ENCODE assay signal across 17 cellular contexts in the genomic region with DNA sequence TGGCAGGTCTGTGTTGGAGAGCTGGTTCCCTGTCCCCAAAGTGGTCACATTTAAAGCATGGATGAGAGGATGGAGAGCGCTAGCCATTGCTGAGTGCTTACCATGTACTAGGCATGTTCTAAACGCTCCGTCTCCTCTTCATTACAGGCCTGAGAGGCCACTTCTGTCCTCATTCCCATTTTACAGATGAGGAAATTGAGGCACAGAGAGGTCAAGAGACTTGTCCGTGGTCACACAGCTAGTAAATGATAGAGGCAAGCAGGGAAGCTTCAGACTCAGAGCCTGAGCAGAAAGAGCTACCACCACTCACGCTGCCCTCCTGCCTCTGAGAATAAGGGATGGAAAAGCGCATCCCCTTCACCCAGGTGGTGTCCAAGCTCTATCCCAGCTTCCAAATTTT. TPM values are rescaled to one million over a fixed set of nuclear protein-coding genes. Genes with fewer than 3 reads are reported as not detected.
A peak's percentile ranks its signal among the peaks of the same experiment; 100 is the strongest.
DNase-seq lines count a peak whose midpoint lies in the region; ATAC-seq, FAIRE-seq and TF ChIP-seq lines count a peak whose summit lies in the region.
"Had no signal": no experiment of that assay in that cellular context is flagged by ENCODE, and none has a peak within 500 bp of the region (broad histone marks: within the 10 kb centered on the region; RNA-seq: fewer than 3 reads in every experiment).

No MANE protein-coding gene starts in this region.

- H3K9ac ChIP-seq in HepG2 (ENCODE audit: insufficient read depth, low read depth, low read length) (no peak overlapping the region), mucosa of rectum (ENCODE audit: low read depth in 1 of 2, low read length in 2 of 2) (peak overlapping the region in 1 of 2 donors; percentile 22)

- H3K9me3 Mint-ChIP-seq in MCF 10A (ENCODE audit: unreplicated experiment) = no peaks in the 10 kb centered on the region
- H3K9me3 Mint-ChIP-seq: CD4-positive, alpha-beta T cell had no signal

- TF ChIP-seq POLR2A in HepG2 (IDR thresholded peaks at IDR 0.05; ENCODE audit: insufficient read depth in 1 of 2, low read depth in 2 of 2, low read length in 2 of 2) (no peak), right lobe of liver (IDR thresholded peaks at IDR 0.05) (no peak), transverse colon (IDR thresholded peaks at IDR 0.05) (no peak)

- DNase-seq in HepG2 (ENCODE audit: low spot score) (no peak), right lobe of liver (no peak), caudate nucleus (lab: John Stamatoyannopoulos, UW) (no peak), transverse colon (no peak), superior temporal gyrus (ENCODE audit: extremely low spot score) (no peak), amniotic stem cell (lab: John Stamatoyannopoulos, UW) (no peak), MCF 10A (ENCODE audit: unreplicated experiment) (no peak)
- DNase-seq: 8988T; C1 segment of cervical spinal cord; Calu3; CD4-positive, alpha-beta T cell; DMS 273 treated with DMSO at 0.1 percent for 48 hours; HCEC 1CT had no signal

- peaks cover 18% of the 10 kb centered on the region for H3K36me3 Mint-ChIP-seq in MCF 10A (ENCODE audit: insufficient read depth, unreplicated experiment)

- no peak overlapping the region for H3K27ac Mint-ChIP-seq in MCF 10A (ENCODE audit: low read depth, unreplicated experiment)
- H3K27ac Mint-ChIP-seq: B cell had no signal

- TF ChIP-seq RAD21 in HepG2 (CRISPR knock-in tag; IDR thresholded peaks at IDR 0.05) = no peak

- H3K9me3 ChIP-seq in HepG2 (ENCODE audit: low read length) (no peaks in the 10 kb centered on the region), right lobe of liver (no peaks in the 10 kb centered on the region), mucosa of rectum (ENCODE audit: control insufficient read depth in 2 of 2, low read length in 2 of 2) (no peaks in the 10 kb centered on the region), transverse colon (no peaks in the 10 kb centered on the region)

- H3K4me3 Mint-ChIP-seq in MCF 10A (ENCODE audit: unreplicated experiment) = no peak overlapping the region
- H3K4me3 Mint-ChIP-seq: B cell; CD4-positive, alpha-beta T cell had no signal

- in situ Hi-C loops in HepG2 (cut with HindIII; ENCODE audit: extremely low pct_ligation_motif_present, low pct_unique_long_range_greater_than_20kb) (loop anchor here (5.0 kb wide), 2 partner anchors 35 to 265 kb away; no protein-coding TSS in a partner anchor), transverse colon (cut with MboI; ENCODE audit: low pct_ligation_motif_present in 1 of 4, low pct_unique_long_range_greater_than_20kb in 1 of 4, low sequenced_read_pairs in 3 of 4) (loop anchor here (5.0 to 10.0 kb wide), 2 partner anchors 257 to 265 kb away; no protein-coding TSS in a partner anchor)

- TF ChIP-seq EP300 in HepG2 (IDR thresholded peaks at IDR 0.05; ENCODE audit: low read depth in 2 of 2, low read length in 2 of 2) (no peak), HepG2 (CRISPR knock-in tag; IDR thresholded peaks at IDR 0.05; ENCODE audit: borderline replicate concordance) (no peak), transverse colon (IDR thresholded peaks at IDR 0.05; ENCODE audit: low read depth) (no peak)

- FAIRE-seq in HepG2 (lab: Jason Lieb, UNC) = no peak
- FAIRE-seq: GM12891, H1 had no signal

- H3K4me3 ChIP-seq in HepG2 (replicated peaks in 1 of 3; ENCODE audit: insufficient read depth in 1 of 3, low read depth in 2 of 3, low read length in 3 of 3) (no peak overlapping the region), right lobe of liver (no peak overlapping the region), mucosa of rectum (ENCODE audit: low read length in 2 of 2) (no peak overlapping the region), transverse colon (no peak overlapping the region)

- BruUV-seq in HepG2 (replicated peaks; lab: Mats Ljungman, UMichigan) (no TSS peak), MCF 10A (replicated peaks; lab: Mats Ljungman, UMichigan) (no TSS peak)

- POLR2A ChIA-PET in HepG2 (lab: Yijun Ruan, JAX) = no interaction called here
- POLR2A ChIA-PET in MCF 10A (lab: Yijun Ruan, JAX) = interaction anchor here (1.1 kb wide), 1 partner anchor 12 kb away, joined by 4 read pairs; a partner anchor contains a TSS

- CTCF ChIA-PET in HepG2 (lab: Yijun Ruan, JAX; ENCODE audit: low intra/inter-chr PET ratio, low total read pairs) (no interaction called here), MCF 10A (lab: Yijun Ruan, JAX) (interaction anchor here (0.5 to 7.6 kb wide), 9 partner anchors 8 to 259 kb away, joined by 3 to 103 read pairs (median 5); no protein-coding TSS in a partner anchor)

- H3K27me3 Mint-ChIP-seq in MCF 10A (ENCODE audit: insufficient read depth, unreplicated experiment) = no peaks in the 10 kb centered on the region
- H3K27me3 Mint-ChIP-seq: B cell; CD4-positive, alpha-beta T cell had no signal

- no peak overlapping the region for H3K4me2 ChIP-seq in HepG2 (ENCODE audit: low read depth, low read length)

- H3K27ac ChIP-seq in HepG2 (ENCODE audit: extremely low read length, insufficient read depth, low read length) (no peak overlapping the region), right lobe of liver (no peak overlapping the region), caudate nucleus (ENCODE audit: low read depth, low read length) (peak overlapping the region; percentile 48), mucosa of rectum (ENCODE audit: low read depth in 2 of 2, low read length in 2 of 2) (peak overlapping the region; percentile 86 to 91), transverse colon (peak overlapping the region in 3 of 4 donors; percentile 80 to 84 (median 84))

- TF ChIP-seq CTCF in HepG2 (CRISPR knock-in tag; IDR thresholded peaks at IDR 0.05) = no peak
- no peak for TF ChIP-seq CTCF in right lobe of liver (IDR thresholded peaks at IDR 0.05)
- no peak for TF ChIP-seq CTCF in transverse colon (IDR thresholded peaks at IDR 0.05)
- TF ChIP-seq CTCF in MCF 10A (IDR thresholded peaks at IDR 0.05; ENCODE audit: unreplicated experiment) = no peak

- WGBS in HepG2 (ENCODE audit: low lambda C conversion rate) = 93% methylated on average over 6 of the region's 6 CpGs
- 88% methylated on average over 6 of the region's 6 CpGs for WGBS in right lobe of liver (ENCODE audit: insufficient coverage, low coverage, low lambda C conversion rate, missing lambda C conversion rate)
- WGBS in transverse colon (ENCODE audit: low coverage in 1 of 2), 2 donors = 89 to 100% methylated on average over 1 to 6 of the region's 6 CpGs

- no peaks in the 10 kb centered on the region; a peak in 1 of 5 replicates for H3K36me3 ChIP-seq in HepG2 (replicated peaks in 1 of 2; ENCODE audit: control insufficient read depth in 1 of 2, insufficient read depth in 2 of 2, low read length in 2 of 2)
- H3K36me3 ChIP-seq in right lobe of liver = no peaks in the 10 kb centered on the region
- H3K36me3 ChIP-seq in mucosa of rectum (ENCODE audit: control insufficient read depth in 2 of 2, insufficient read depth in 2 of 2, low read length in 2 of 2) = peaks cover 0 to 2% of the 10 kb centered on the region in 2 donors
- no peaks in the 10 kb centered on the region for H3K36me3 ChIP-seq in transverse colon

- no peak overlapping the region for H2AFZ ChIP-seq in HepG2 (ENCODE audit: low read length)

- intact Hi-C loops in HepG2 (cut with micrococcal nuclease; ENCODE audit: unreplicated experiment) = no loop called here
- intact Hi-C loops in right lobe of liver (cut with DNase I) = no loop called here
- intact Hi-C loops in transverse colon (cut with DNase I; ENCODE audit: low total_unique reads) = loop anchor here (10.0 kb wide), 1 partner anchor 1237 kb away; no protein-coding TSS in a partner anchor
- intact Hi-C loops in MCF 10A (cut with micrococcal nuclease) = loop anchor here (10.0 kb wide), 1 partner anchor 147 kb away; no protein-coding TSS in a partner anchor

- H3K4me1 Mint-ChIP-seq in MCF 10A (ENCODE audit: insufficient read depth, unreplicated experiment) = peaks cover 34% of the 10 kb centered on the region
- H3K4me1 Mint-ChIP-seq: B cell had no signal

- no peaks in the 10 kb centered on the region for H3K27me3 ChIP-seq in HepG2 (ENCODE audit: control insufficient read depth in 1 of 2, insufficient read depth in 2 of 2, low read length in 2 of 2)
- no peaks in the 10 kb centered on the region for H3K27me3 ChIP-seq in right lobe of liver
- no peaks in the 10 kb centered on the region for H3K27me3 ChIP-seq in mucosa of rectum (ENCODE audit: control insufficient read depth in 2 of 2, insufficient read depth in 2 of 2, low read length in 2 of 2)
- H3K27me3 ChIP-seq in transverse colon = no peaks in the 10 kb centered on the region

- H4K20me1 ChIP-seq in HepG2 (ENCODE audit: insufficient read depth, low read length) = no peaks in the 10 kb centered on the region

- H3K4me1 ChIP-seq in HepG2 (ENCODE audit: insufficient read depth, low read length) = peaks cover 33% of the 10 kb centered on the region
- peaks cover 0 to 17% (median 4%) of the 10 kb centered on the region in 4 donors for H3K4me1 ChIP-seq in right lobe of liver
- peaks cover 23 to 43% of the 10 kb centered on the region in 2 donors for H3K4me1 ChIP-seq in mucosa of rectum (ENCODE audit: control insufficient read depth in 2 of 2, insufficient read depth in 2 of 2, low read length in 2 of 2)
- peaks cover 5 to 68% (median 34%) of the 10 kb centered on the region in 4 donors for H3K4me1 ChIP-seq in transverse colon

- no peak for ATAC-seq in HepG2
- ATAC-seq in right lobe of liver = no peak

- H3K79me2 ChIP-seq in HepG2 (ENCODE audit: insufficient read depth, low read length) = no peaks in the 10 kb centered on the region

RNA-seq across cellular contexts. Expression of a gene that starts 11.2 kb away (rescaled TPM):
- total RNA-seq in HepG2 (2016; rRNA removed; fragmentation: Illumina TruSeq; extraction: Trizol) (4.2 and 4.6 TPM in 2 replicates), right lobe of liver (1 to 10 TPM; 3.5 to 8.2 (median 4.5) TPM), transverse colon (10 to 100 TPM in 3 of 4 donors, 1 to 10 TPM in 1; 3.4 to 11.2 (median 10.7) TPM), MCF 10A (2022) (14.3 and 18.2 TPM in 2 replicates)
- total RNA-seq in HepG2 (2016; cell fraction: cytosol; rRNA removed; fragmentation: Illumina TruSeq; extraction: Trizol; ENCODE audit: low read depth) = 4.4 and 4.8 TPM in 2 replicates
- total RNA-seq in HepG2 (2016; cell fraction: insoluble cytoplasmic fraction; rRNA removed; fragmentation: Illumina TruSeq; extraction: Trizol) = 3.9 and 4.2 TPM in 2 replicates
- 3.5 and 3.9 TPM in 2 replicates for total RNA-seq in HepG2 (2016; cell fraction: membrane; rRNA removed; fragmentation: Illumina TruSeq; extraction: Trizol)
- total RNA-seq in HepG2 (2016; cell fraction: nucleus; rRNA removed; fragmentation: Illumina TruSeq; extraction: Trizol) = 2.5 and 2.6 TPM in 2 replicates
- 2.4 and 2.7 TPM in 2 replicates for polyA plus RNA-seq in HepG2 (2011; rRNA removed)
- 1.7 and 2.6 TPM in 2 replicates for polyA plus RNA-seq in HepG2 (2011; cell fraction: cytosol; rRNA removed)
- polyA plus RNA-seq in HepG2 (2011; cell fraction: nucleus; rRNA removed) = 2.3 and 2.6 TPM in 2 replicates
- polyA plus RNA-seq in HepG2 (2012) = 1.7 TPM in 2 replicates
- polyA plus RNA-seq in HepG2 (2016; cell fraction: cytosol; fragmentation: Illumina TruSeq; extraction: Trizol; ENCODE audit: low read depth) = 1.4 and 2.7 TPM in 2 replicates
- polyA plus RNA-seq in HepG2 (2016; cell fraction: insoluble cytoplasmic fraction; fragmentation: Illumina TruSeq; extraction: Trizol; ENCODE audit: low read depth) = 4.5 and 5.6 TPM in 2 replicates
- 1.9 and 2.2 TPM in 2 replicates for polyA plus RNA-seq in HepG2 (2016; cell fraction: membrane; fragmentation: Illumina TruSeq; extraction: Trizol; ENCODE audit: low read depth)
- 3.1 and 4.3 TPM in 2 replicates for polyA plus RNA-seq in HepG2 (2016; cell fraction: nucleus; fragmentation: Illumina TruSeq; extraction: Trizol; ENCODE audit: insufficient read depth, low read depth)
- polyA minus RNA-seq in HepG2 (2011; rRNA and poly(A)+ RNA removed; ENCODE audit: low replicate concordance) = 6.6 and 21.3 TPM in 2 replicates
- 2.1 and 2.2 TPM in 2 replicates for polyA minus RNA-seq in HepG2 (2011; cell fraction: cytosol; rRNA and poly(A)+ RNA removed)
- 3.7 and 5.2 TPM in 2 replicates for polyA minus RNA-seq in HepG2 (2011; cell fraction: nucleus; rRNA and poly(A)+ RNA removed)

Comparison
In these comparisons a context has a peak if more than half of its experiments do, and no peak if none do; other contexts are left out.
1. H3K27ac ChIP-seq: peak in caudate nucleus (single experiment), mucosa of rectum (2 of 2) and transverse colon (3 of 4); none in HepG2 (single experiment) and right lobe of liver (0 of 3).
2. intact Hi-C loops: an anchor here in transverse colon (10.0 kb wide) and MCF 10A (10.0 kb wide); none called in HepG2 and right lobe of liver.